In the genomic region with DNA sequence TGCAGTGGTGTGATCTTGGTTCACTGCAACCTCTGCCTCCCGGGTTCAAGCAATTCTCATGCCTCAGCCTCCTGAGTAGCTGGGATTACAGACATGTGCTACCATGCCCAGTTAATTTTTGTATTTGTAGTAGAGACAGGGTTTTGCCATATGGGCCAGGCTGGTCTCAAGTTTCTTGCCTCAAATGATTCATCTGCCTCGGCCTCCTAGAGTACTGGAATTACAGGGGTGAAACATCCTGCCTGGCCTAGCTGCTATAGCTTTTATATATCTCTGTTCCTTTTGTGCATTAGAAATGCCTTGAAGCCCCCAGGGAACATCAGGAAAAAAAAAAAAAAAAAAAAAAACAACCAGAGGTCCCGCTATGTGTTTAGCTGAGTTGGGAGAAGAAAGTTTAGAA, we compare ENCODE assay signal across 13 cellular contexts. TPM values are rescaled to one million over a fixed set of nuclear protein-coding genes. Genes with fewer than 3 reads are reported as not detected.
DNase-seq lines count a peak whose midpoint lies in the region; ATAC-seq, FAIRE-seq and TF ChIP-seq lines count a peak whose summit lies in the region.
"Had no signal": no experiment of that assay in that cellular context is flagged by ENCODE, and none has a peak within 500 bp of the region (broad histone marks: within the 10 kb centered on the region; RNA-seq: fewer than 3 reads in every experiment).

No MANE protein-coding gene starts in this region.

- FAIRE-seq in keratinocyte (lab: Jason Lieb, UNC): peak; percentile 60

- no peaks in the 10 kb centered on the region for H3K36me3 ChIP-seq in adipocyte (ENCODE audit: control insufficient read depth, insufficient read depth, low read length, severe bottlenecking)
- peaks cover 0 to 6% of the 10 kb centered on the region in 2 experiments for H3K36me3 ChIP-seq in keratinocyte (ENCODE audit: control insufficient read depth in 2 of 2, extremely low read depth in 1 of 2, insufficient read depth in 2 of 2, low read length in 2 of 2)

- ATAC-seq in HG02798 (IDR thresholded peaks at IDR 0.05; ENCODE audit: poor library complexity, unreplicated experiment) (no peak), GM18861 (IDR thresholded peaks at IDR 0.05; ENCODE audit: unreplicated experiment) (no peak)

- H3K9ac ChIP-seq in adipocyte (ENCODE audit: low read length) (no peak overlapping the region), keratinocyte (ENCODE audit: control insufficient read depth, extremely low read depth, insufficient read depth, low read length) (no peak overlapping the region)

- H3K4me3 ChIP-seq in AG04450 (ENCODE audit: low read depth, low read length) (no peak overlapping the region), adipocyte (ENCODE audit: low read length) (no peak overlapping the region), keratinocyte (ENCODE audit: control insufficient read depth in 2 of 3, extremely low read depth in 1 of 3, insufficient read depth in 2 of 3, low read depth in 1 of 3, low read length in 3 of 3) (no peak overlapping the region)
- H3K4me3 ChIP-seq: ascending aorta had no signal

- peaks cover 3% of the 10 kb centered on the region for H3K9me1 ChIP-seq in keratinocyte (ENCODE audit: control insufficient read depth, extremely low read depth, insufficient read depth, low read length)

- peak; percentile 66 for DNase-seq in AG04450 (ENCODE audit: low read depth, low spot score)
- DNase-seq in HEK293T (ENCODE audit: extremely low spot score): no peak
- peak; percentile 86 for DNase-seq in adipocyte (ENCODE audit: low read depth)
- no peak for DNase-seq in keratinocyte (ENCODE audit: low read depth, low spot score)
- DNase-seq in NCI-H187 treated with DMSO at 0.1 percent for 48 hours (lab: John Stamatoyannopoulos, UW): no peak
- DNase-seq in AML-193 (lab: John Stamatoyannopoulos, UW): no peak
- DNase-seq: activated CD4-positive, alpha-beta T cell treated with anti-CD3 and anti-CD28 coated beads for 48 hours; DMS53; nucleus accumbens; RPMI8226 had no signal

- CTCF ChIA-PET in AG04450 (lab: Charles Lee) (interaction anchor here (0.6 to 1.6 kb wide), 8 partner anchors 22 to 263 kb away, joined by 3 to 9 read pairs (median 4); no protein-coding TSS in a partner anchor), HEK293T (lab: Yijun Ruan, JAX) (no interaction called here)

- TF ChIP-seq CTCF in AG04450 (IDR thresholded peaks at IDR 0.05; ENCODE audit: low read depth, low read length) (no peak), keratinocyte (optimal IDR thresholded peaks at IDR 0.05 in 1 of 3, IDR thresholded peaks at IDR 0.05 in 1 of 3, conservative IDR thresholded peaks at IDR 0.05 in 1 of 3; ENCODE audit: extremely low read depth in 1 of 3, insufficient read depth in 2 of 3, low read length in 3 of 3) (no peak)

- H3K27ac ChIP-seq in AG04450 (ENCODE audit: low read depth, low read length): no peak overlapping the region
- peak overlapping the region; percentile 47 for H3K27ac ChIP-seq in keratinocyte (ENCODE audit: control insufficient read depth, insufficient read depth, low read length)
- H3K27ac ChIP-seq: ascending aorta had no signal

- peaks cover 5% of the 10 kb centered on the region for H4K20me1 ChIP-seq in keratinocyte (ENCODE audit: control insufficient read depth, extremely low read depth, insufficient read depth, low read length)

- H3K79me2 ChIP-seq in keratinocyte (ENCODE audit: control insufficient read depth, insufficient read depth, low read length): peaks cover 95% of the 10 kb centered on the region

- POLR2A ChIA-PET in AG04450 (lab: Yijun Ruan, JAX) (interaction anchor here (0.6 to 1.1 kb wide), 8 partner anchors 9 to 640 kb away, joined by 3 to 11 read pairs (median 4); a partner anchor contains a TSS), HEK293T (lab: Yijun Ruan, JAX) (no interaction called here)

- peaks cover 31% of the 10 kb centered on the region for H3K4me1 ChIP-seq in adipocyte (ENCODE audit: control insufficient read depth, insufficient read depth, low read length)
- peaks cover 18% of the 10 kb centered on the region for H3K4me1 ChIP-seq in keratinocyte (ENCODE audit: control insufficient read depth, extremely low read depth, insufficient read depth, low read length)
- H3K4me1 ChIP-seq: ascending aorta had no signal

- H3K27me3 ChIP-seq in AG04450 (ENCODE audit: control insufficient read depth, insufficient read depth, low read length): no peaks in the 10 kb centered on the region
- H3K27me3 ChIP-seq in adipocyte (replicated peaks; ENCODE audit: control insufficient read depth, insufficient read depth, low read length): no peaks in the 10 kb centered on the region
- no peaks in the 10 kb centered on the region for H3K27me3 ChIP-seq in keratinocyte (ENCODE audit: control insufficient read depth, extremely low read depth, insufficient read depth, low read length)
- H3K27me3 ChIP-seq: ascending aorta had no signal

- no peak overlapping the region for H2AFZ ChIP-seq in keratinocyte (ENCODE audit: control insufficient read depth, low read length)

- dilution Hi-C loops in keratinocyte (cut with MboI; ENCODE audit: extremely low pct_ligation_motif_present, low sequenced_read_pairs): no loop called here

- H3K4me2 ChIP-seq in keratinocyte (ENCODE audit: control insufficient read depth, extremely low read depth, insufficient read depth, low read depth, low read length): no peak overlapping the region

- H3K9me3 ChIP-seq in AG04450 (ENCODE audit: control insufficient read depth, insufficient read depth, low read length) (no peaks in the 10 kb centered on the region; the same call in 1 of the 2 replicates), adipocyte (ENCODE audit: control insufficient read depth, low read length) (no peaks in the 10 kb centered on the region), keratinocyte (ENCODE audit: control insufficient read depth, low read depth, low read length) (no peaks in the 10 kb centered on the region)
- H3K9me3 ChIP-seq: ascending aorta had no signal

TF ChIP-seq in HEK293T, 16 proteins besides CTCF, POLR2A, EP300 and RAD21:
- TF ChIP-seq ARNT (IDR thresholded peaks at IDR 0.05) (no peak), ZNF384 (IDR thresholded peaks at IDR 0.05) (0 out of 2 replicates have a peak, but pooled peaks have one; percentile 23)

RNA-seq across cellular contexts. Expression of a gene that starts 34.8 kb away (rescaled TPM):
- polyA plus RNA-seq in AG04450 (2011; rRNA removed) (79.3 and 101 TPM in 2 replicates), keratinocyte (97.4 to 163 TPM (median 122 TPM) in 3 replicates)
- polyA minus RNA-seq in AG04450 (2011; rRNA and poly(A)+ RNA removed): 21.7 and 30.8 TPM in 2 replicates
- 79.0 TPM for polyA plus RNA-seq in keratinocyte (2011; ENCODE audit: low read depth)
- polyA plus RNA-seq in keratinocyte (2011; cell fraction: cytosol; rRNA removed): 86.1 and 166 TPM in 2 replicates
- 56.2 and 91.1 TPM in 2 replicates for polyA plus RNA-seq in keratinocyte (2011; cell fraction: nucleus; rRNA removed)
- 132 and 162 TPM in 2 replicates for polyA plus RNA-seq in keratinocyte (2012; ENCODE audit: low replicate concordance)
- 25.7 to 53.4 TPM (median 26.9 TPM) in 3 replicates for polyA minus RNA-seq in keratinocyte
- 26.5 TPM for polyA minus RNA-seq in keratinocyte (2011; cell fraction: cytosol; rRNA and poly(A)+ RNA removed)
- polyA minus RNA-seq in keratinocyte (2011; cell fraction: nucleus; rRNA and poly(A)+ RNA removed): 10.4 and 22.0 TPM in 2 replicates

Comparison
In these comparisons a context has a peak if more than half of its experiments do, and no peak if none do; other contexts are left out.
1. DNase-seq: peak in AG04450 (single experiment) and adipocyte (single experiment); none in HEK293T (single experiment), keratinocyte (single experiment), NCI-H187 treated with DMSO at 0.1 percent for 48 hours (single experiment) and AML-193 (0 of 2).